ENCODE assay signal across 15 cellular contexts in genomic region chr13:43289458-43290255, GRCh38.
DNase-seq lines count a peak whose midpoint lies in the region; TF ChIP-seq lines count a peak whose summit lies in the region.
"Had no signal": no experiment of that assay in that cellular context is flagged by ENCODE, and none has a peak within 500 bp of the region (broad histone marks: within the 10 kb centered on the region; RNA-seq: fewer than 3 reads in every experiment).

No MANE protein-coding gene starts in this region.

- H3K36me3 Mint-ChIP-seq in HFFc6 (ENCODE audit: low read depth) = no peaks in the 10 kb centered on the region; the same call in 1 of the 2 replicates
- H3K36me3 Mint-ChIP-seq: activated naive CD8-positive, alpha-beta T cell; CD8-positive, alpha-beta memory T cell had no signal

- TF ChIP-seq POLR2A in adrenal gland (IDR thresholded peaks at IDR 0.05) = no peak

- no peaks in the 10 kb centered on the region for H3K27me3 ChIP-seq in adrenal gland
- H3K27me3 ChIP-seq in HAP-1 (ENCODE audit: low read depth) = no peaks in the 10 kb centered on the region
- H3K27me3 ChIP-seq: breast epithelium, esophagus squamous epithelium had no signal

- no peaks in the 10 kb centered on the region for H3K9me3 ChIP-seq in adrenal gland (replicated peaks in 1 of 3)
- no peaks in the 10 kb centered on the region for H3K9me3 ChIP-seq in HAP-1
- H3K9me3 ChIP-seq: breast epithelium, esophagus squamous epithelium had no signal

- in situ Hi-C loops in HAP-1 (cut with MboI; ENCODE audit: low sequenced_read_pairs) = no loop called here

- H3K9me3 Mint-ChIP-seq in HFFc6 = no peaks in the 10 kb centered on the region
- H3K9me3 Mint-ChIP-seq: activated T-cell treated with anti-CD3 and anti-CD28 coated beads, Interleukin-2, amount 50 U/mL, for 72 hours; CD8-positive, alpha-beta memory T cell had no signal

- H3K4me3 ChIP-seq in AG10803 (ENCODE audit: low read length) = no peak overlapping the region
- H3K4me3 ChIP-seq in adrenal gland = no peak overlapping the region
- no peak overlapping the region for H3K4me3 ChIP-seq in HAP-1
- H3K4me3 ChIP-seq: breast epithelium, esophagus squamous epithelium had no signal

- peaks cover 44% of the 10 kb centered on the region for H3K4me1 Mint-ChIP-seq in HFFc6 (ENCODE audit: low read depth)
- H3K4me1 Mint-ChIP-seq: CD8-positive, alpha-beta memory T cell had no signal

- no peak overlapping the region for H3K4me3 Mint-ChIP-seq in HFFc6
- H3K4me3 Mint-ChIP-seq: activated naive CD8-positive, alpha-beta T cell; activated T-cell treated with anti-CD3 and anti-CD28 coated beads, Interleukin-2, amount 50 U/mL, for 72 hours; CD8-positive, alpha-beta memory T cell had no signal

- intact Hi-C loops in adrenal gland (cut with DNase I) = no loop called here

- H3K36me3 ChIP-seq in adrenal gland (replicated peaks in 1 of 2) (no peaks in the 10 kb centered on the region), HAP-1 (replicated peaks) (no peaks in the 10 kb centered on the region)
- H3K36me3 ChIP-seq: breast epithelium, esophagus squamous epithelium had no signal

- peak; percentile 83 for DNase-seq in AG10803 (ENCODE audit: low read depth)
- peak; percentile 64 for DNase-seq in HFFc6
- peak; percentile 21 for DNase-seq in RPMI7951 (ENCODE audit: low read depth)
- DNase-seq in fibroblast of gingiva (ENCODE audit: low read depth) = peak; percentile 82
- DNase-seq in medulla oblongata (ENCODE audit: extremely low spot score) = no peak
- DNase-seq in adrenal gland = no peak
- no peak for DNase-seq in HAP-1 (ENCODE audit: low spot score in 2 of 2)
- no peak for DNase-seq in stimulated activated CD8-positive, alpha-beta memory T cell treated with anti-CD3 and anti-CD28 coated beads, Interleukin-4, amount 100 ng/mL, for 48 hours
- DNase-seq: activated CD4-positive, CD25-positive, alpha-beta regulatory T cell; activated T-cell treated with anti-CD3 and anti-CD28 coated beads, Interleukin-2, amount 50 U/mL, for 72 hours; CD8-positive, alpha-beta memory T cell; esophagus squamous epithelium; islet precursor cell had no signal

- TF ChIP-seq CTCF in AG10803 (conservative IDR thresholded peaks at IDR 0.05; ENCODE audit: low read length) = no peak
- TF ChIP-seq CTCF in HFFc6 (IDR thresholded peaks at IDR 0.05) = no peak
- no peak for TF ChIP-seq CTCF in adrenal gland (IDR thresholded peaks at IDR 0.05)

- peak overlapping the region; percentile 8; the same call in 1 of the 2 replicates for H3K27ac Mint-ChIP-seq in HFFc6
- H3K27ac Mint-ChIP-seq: activated naive CD8-positive, alpha-beta T cell; activated T-cell treated with anti-CD3 and anti-CD28 coated beads, Interleukin-2, amount 50 U/mL, for 72 hours; CD8-positive, alpha-beta memory T cell had no signal

- H3K27me3 Mint-ChIP-seq in HFFc6 (ENCODE audit: insufficient read depth) = no peaks in the 10 kb centered on the region
- H3K27me3 Mint-ChIP-seq: activated naive CD8-positive, alpha-beta T cell had no signal

- no peak overlapping the region for H3K27ac ChIP-seq in adrenal gland
- H3K27ac ChIP-seq: breast epithelium, esophagus squamous epithelium had no signal

- no peaks in the 10 kb centered on the region for H3K4me1 ChIP-seq in adrenal gland (replicated peaks in 1 of 2)
- H3K4me1 ChIP-seq in HAP-1 = no peaks in the 10 kb centered on the region
- H3K4me1 ChIP-seq: breast epithelium had no signal

- 64 to 75% (median 71%) methylated on average over 6 of the region's 6 CpGs for WGBS in adrenal gland, 4 donors

Comparison
In these comparisons a context has a peak if more than half of its experiments do, and no peak if none do; other contexts are left out.
1. DNase-seq: peak in AG10803 (single experiment), HFFc6 (single experiment), RPMI7951 (single experiment) and fibroblast of gingiva (single experiment); none in medulla oblongata (single experiment), adrenal gland (0 of 7), HAP-1 (0 of 2) and stimulated activated CD8-positive, alpha-beta memory T cell treated with anti-CD3 and anti-CD28 coated beads, Interleukin-4, amount 100 ng/mL, for 48 hours (single experiment).